Comparison of ENCODE assay signal across 20 cellular contexts in genomic region chr13:63628310-63628709, GRCh38.
DNase-seq lines count a peak whose midpoint lies in the region; ATAC-seq and TF ChIP-seq lines count a peak whose summit lies in the region.
"Had no signal": no experiment of that assay in that cellular context is flagged by ENCODE, and none has a peak within 500 bp of the region (broad histone marks: within the 10 kb centered on the region; RNA-seq: fewer than 3 reads in every experiment).

No MANE protein-coding gene starts in this region.

- H4K20me1 ChIP-seq in SK-N-SH (ENCODE audit: insufficient read depth): no peaks in the 10 kb centered on the region
- H4K20me1 ChIP-seq: BLaER1 had no signal

- TF ChIP-seq EP300 in SK-N-SH (IDR thresholded peaks at IDR 0.05; ENCODE audit: borderline replicate concordance in 1 of 2, low read depth in 1 of 2, low read length in 1 of 2): no peak

- no peak overlapping the region for H3K4me3 Mint-ChIP-seq in nephron progenitor cell
- H3K4me3 Mint-ChIP-seq: CD14-positive monocyte; CD4-positive, alpha-beta memory T cell; GM23338 had no signal

- H3K79me2 ChIP-seq in SK-N-SH (ENCODE audit: insufficient read depth): no peaks in the 10 kb centered on the region

- H3K4me3 ChIP-seq in SK-N-SH (ENCODE audit: low read depth in 2 of 2, low read length in 1 of 2) (no peak overlapping the region), HEK293 (ENCODE audit: low read depth, low read length) (no peak overlapping the region), brain microvascular endothelial cell (ENCODE audit: low read depth, low read length) (no peak overlapping the region)
- H3K4me3 ChIP-seq: A549, BLaER1, GM23338, K562 had no signal

- no peaks in the 10 kb centered on the region for H3K27me3 ChIP-seq in SK-N-SH (ENCODE audit: insufficient read depth)
- no peaks in the 10 kb centered on the region for H3K27me3 ChIP-seq in brain microvascular endothelial cell (replicated peaks)
- H3K27me3 ChIP-seq: BLaER1 had no signal

- no peak overlapping the region for H3K27ac ChIP-seq in SK-N-SH (ENCODE audit: low read depth in 2 of 2, low read length in 1 of 2)
- no peak overlapping the region for H3K27ac ChIP-seq in HEK293 (ENCODE audit: extremely low read depth, low read depth, low read length)
- H3K27ac ChIP-seq in brain microvascular endothelial cell: no peak overlapping the region
- H3K27ac ChIP-seq: 22Rv1, A549, BLaER1 had no signal

- no peaks in the 10 kb centered on the region for H3K36me3 Mint-ChIP-seq in nephron progenitor cell (ENCODE audit: low read depth)
- H3K36me3 Mint-ChIP-seq: CD14-positive monocyte; CD4-positive, alpha-beta memory T cell had no signal

- H3K9ac ChIP-seq in SK-N-SH: no peak overlapping the region
- H3K9ac ChIP-seq: BLaER1 had no signal

- no peaks in the 10 kb centered on the region for H3K9me2 ChIP-seq in SK-N-SH

- H2AFZ ChIP-seq in SK-N-SH (ENCODE audit: low read depth): 0 out of 2 replicates have a peak overlapping the region, but pooled peaks have one; percentile 36
- H2AFZ ChIP-seq: GM23338 had no signal

- H3F3A ChIP-seq in SK-N-SH (replicated peaks; ENCODE audit: insufficient read depth): no peaks in the 10 kb centered on the region

- no peak for DNase-seq in SK-N-SH
- DNase-seq in OCI-M1 (lab: John Stamatoyannopoulos, UW): peak; percentile 75
- no peak for DNase-seq in nephron progenitor cell
- no peak for DNase-seq in NCI-H1436 (lab: John Stamatoyannopoulos, UW)
- no peak for DNase-seq in brain microvascular endothelial cell
- no peak for DNase-seq in T-helper 1 cell
- DNase-seq: CD4-positive, alpha-beta memory T cell; DMS153; DMS79; GDM1; HCEC 1CT; IMR-90 had no signal

- H3K4me1 ChIP-seq in SK-N-SH (ENCODE audit: control insufficient read depth in 1 of 2, insufficient read depth in 2 of 2, low read depth in 1 of 2, low read length in 1 of 2): no peaks in the 10 kb centered on the region
- H3K4me1 ChIP-seq in HEK293 (ENCODE audit: control insufficient read depth, insufficient read depth, low read length): no peaks in the 10 kb centered on the region
- H3K4me1 ChIP-seq: A549, BLaER1 had no signal

- H3K4me2 ChIP-seq in SK-N-SH: no peak overlapping the region
- H3K4me2 ChIP-seq: A549, BLaER1, GM23338 had no signal

- TF ChIP-seq RAD21 in SK-N-SH (IDR thresholded peaks at IDR 0.05; ENCODE audit: low read length): no peak

- H3K27me3 Mint-ChIP-seq in nephron progenitor cell (ENCODE audit: low read depth, poor library complexity): no peaks in the 10 kb centered on the region
- H3K27me3 Mint-ChIP-seq: CD4-positive, alpha-beta memory T cell had no signal

- CTCF ChIA-PET in SK-N-SH (lab: Yijun Ruan, JAX) (no interaction called here), HEK293 (lab: Yijun Ruan, JAX) (interaction anchor here (0.7 kb wide), 1 partner anchor 1447 kb away, joined by 6 read pairs; no protein-coding TSS in a partner anchor)

- H3K36me3 ChIP-seq in SK-N-SH (replicated peaks in 1 of 2; ENCODE audit: control insufficient read depth in 1 of 2, insufficient read depth in 2 of 2, low read length in 1 of 2): no peaks in the 10 kb centered on the region
- H3K36me3 ChIP-seq in HEK293 (ENCODE audit: control insufficient read depth in 2 of 2, insufficient read depth in 1 of 2, low read length in 2 of 2): no peaks in the 10 kb centered on the region
- no peaks in the 10 kb centered on the region for H3K36me3 ChIP-seq in brain microvascular endothelial cell (replicated peaks)
- H3K36me3 ChIP-seq: BLaER1 had no signal

- H3K9me3 Mint-ChIP-seq in nephron progenitor cell: no peaks in the 10 kb centered on the region
- H3K9me3 Mint-ChIP-seq: GM23338 had no signal

- 79% methylated on average over 3 of the region's 3 CpGs for WGBS in SK-N-SH (ENCODE audit: low lambda C conversion rate)

- POLR2A ChIA-PET in SK-N-SH (lab: Yijun Ruan, JAX) (no interaction called here), HEK293 (lab: Yijun Ruan, JAX) (no interaction called here)

- H3K27ac Mint-ChIP-seq in nephron progenitor cell: peak overlapping the region; percentile 7
- H3K27ac Mint-ChIP-seq: CD14-positive monocyte; CD4-positive, alpha-beta memory T cell; GM23338 had no signal

- ATAC-seq in SK-N-SH treated with all-trans-retinoic acid at 6 μM for 48 hours: no peak
- ATAC-seq: A549, GM23338, K562 had no signal

- H3K4me1 Mint-ChIP-seq in nephron progenitor cell: no peaks in the 10 kb centered on the region
- H3K4me1 Mint-ChIP-seq: CD14-positive monocyte; CD4-positive, alpha-beta memory T cell; GM23338 had no signal

- no peaks in the 10 kb centered on the region for H3K9me3 ChIP-seq in SK-N-SH
- H3K9me3 ChIP-seq in HEK293 (ENCODE audit: control insufficient read depth, insufficient read depth, low read depth, low read length): no peaks in the 10 kb centered on the region
- H3K9me3 ChIP-seq: A549, BLaER1 had no signal

- TF ChIP-seq CTCF in SK-N-SH (IDR thresholded peaks at IDR 0.05): no peak
- TF ChIP-seq CTCF in HEK293 (tag by site-specific recombination; IDR thresholded peaks at IDR 0.05): no peak
- no peak for TF ChIP-seq CTCF in nephron progenitor cell (IDR thresholded peaks at IDR 0.05)
- TF ChIP-seq CTCF in brain microvascular endothelial cell (IDR thresholded peaks at IDR 0.05; ENCODE audit: low read depth, low read length, missing control alignments): no peak

- in situ Hi-C loops in brain microvascular endothelial cell (cut with HindIII; ENCODE audit: low pct_ligation_motif_present, low sequenced_read_pairs): no loop called here

TF ChIP-seq in SK-N-SH, 30 proteins besides CTCF, POLR2A, EP300 and RAD21 (continues in another document):
- TF ChIP-seq TAF1 (IDR thresholded peaks at IDR 0.05; ENCODE audit: borderline replicate concordance, low read depth, low read length) (no peak), GABPA (IDR thresholded peaks at IDR 0.05; ENCODE audit: low read depth) (no peak), JUND (IDR thresholded peaks at IDR 0.05) (no peak), NFIC (IDR thresholded peaks at IDR 0.05; ENCODE audit: borderline replicate concordance) (no peak), YY1 (IDR thresholded peaks at IDR 0.05; ENCODE audit: low read depth) (no peak), GATA2 (CRISPR knock-in tag; IDR thresholded peaks at IDR 0.05) (no peak), RCOR1 (IDR thresholded peaks at IDR 0.05; ENCODE audit: low read length) (no peak), RXRA (IDR thresholded peaks at IDR 0.05; ENCODE audit: borderline replicate concordance, low read depth) (no peak), FOXJ3 (CRISPR knock-in tag; IDR thresholded peaks at IDR 0.05) (no peak), CHD2 (IDR thresholded peaks at IDR 0.05; ENCODE audit: low read length, partially characterized antibody) (no peak), MEF2A (IDR thresholded peaks at IDR 0.05; ENCODE audit: borderline replicate concordance, low read depth) (no peak), ELF1 (IDR thresholded peaks at IDR 0.05) (no peak), EZH2phosphoT487 (IDR thresholded peaks at IDR 0.05; ENCODE audit: borderline replicate concordance, low read depth) (no peak)

TF ChIP-seq in SK-N-SH treated with all-trans-retinoic acid at 6 μM for 48 hours, 23 proteins besides CTCF, POLR2A, EP300 and RAD21 (continues in another document):
- TF ChIP-seq, protein P1, sequence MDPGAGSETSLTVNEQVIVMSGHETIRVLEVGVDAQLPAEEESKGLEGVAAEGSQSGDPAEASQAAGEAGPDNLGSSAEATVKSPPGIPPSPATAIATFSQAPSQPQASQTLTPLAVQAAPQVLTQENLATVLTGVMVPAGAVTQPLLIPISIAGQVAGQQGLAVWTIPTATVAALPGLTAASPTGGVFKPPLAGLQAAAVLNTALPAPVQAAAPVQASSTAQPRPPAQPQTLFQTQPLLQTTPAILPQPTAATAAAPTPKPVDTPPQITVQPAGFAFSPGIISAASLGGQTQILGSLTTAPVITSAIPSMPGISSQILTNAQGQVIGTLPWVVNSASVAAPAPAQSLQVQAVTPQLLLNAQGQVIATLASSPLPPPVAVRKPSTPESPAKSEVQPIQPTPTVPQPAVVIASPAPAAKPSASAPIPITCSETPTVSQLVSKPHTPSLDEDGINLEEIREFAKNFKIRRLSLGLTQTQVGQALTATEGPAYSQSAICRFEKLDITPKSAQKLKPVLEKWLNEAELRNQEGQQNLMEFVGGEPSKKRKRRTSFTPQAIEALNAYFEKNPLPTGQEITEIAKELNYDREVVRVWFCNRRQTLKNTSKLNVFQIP (CRISPR knock-in tag; IDR thresholded peaks at IDR 0.05; ENCODE audit: borderline replicate concordance, low read depth): no peak

TF ChIP-seq in HEK293, 187 proteins besides CTCF, POLR2A, EP300 and RAD21:
- TF ChIP-seq ZNF24 (tag by site-specific recombination; IDR thresholded peaks at IDR 0.05) (no peak), ZNF132 (tag by site-specific recombination; IDR thresholded peaks at IDR 0.05; ENCODE audit: borderline replicate concordance) (no peak), PRDM1 (tag by site-specific recombination; IDR thresholded peaks at IDR 0.05) (peak; percentile 66)
